11 cellular contexts compared by ENCODE assay signal in genomic region chr1:119080586-119080985, GRCh38. TPM values are rescaled to one million over a fixed set of nuclear protein-coding genes. Genes with fewer than 3 reads are reported as not detected.
DNase-seq lines count a peak whose midpoint lies in the region; ATAC-seq and TF ChIP-seq lines count a peak whose summit lies in the region.
"Had no signal": no experiment of that assay in that cellular context is flagged by ENCODE, and none has a peak within 500 bp of the region (broad histone marks: within the 10 kb centered on the region; RNA-seq: fewer than 3 reads in every experiment).

No MANE protein-coding gene starts in this region.

- no peaks in the 10 kb centered on the region for H3K27me3 Mint-ChIP-seq in progenitor cell of endocrine pancreas
- H3K27me3 Mint-ChIP-seq: effector memory CD8-positive, alpha-beta T cell had no signal

- ATAC-seq in GM18505 (IDR thresholded peaks at IDR 0.05; ENCODE audit: unreplicated experiment) = no peak
- no peak for ATAC-seq in GM21367 (IDR thresholded peaks at IDR 0.05; ENCODE audit: unreplicated experiment)
- ATAC-seq: effector memory CD8-positive, alpha-beta T cell had no signal

- TF ChIP-seq CTCF in fibroblast of pulmonary artery (IDR thresholded peaks at IDR 0.05; ENCODE audit: low read length, missing control alignments) = no peak
- TF ChIP-seq CTCF in progenitor cell of endocrine pancreas (IDR thresholded peaks at IDR 0.05; ENCODE audit: unreplicated experiment) = no peak

- H3K27ac Mint-ChIP-seq in progenitor cell of endocrine pancreas = peak overlapping the region; percentile 80
- H3K27ac Mint-ChIP-seq: effector memory CD8-positive, alpha-beta T cell had no signal

- H3K27ac ChIP-seq in SJCRH30 = peak overlapping the region; percentile 24
- H3K27ac ChIP-seq: neutrophil had no signal

- peaks cover 4% of the 10 kb centered on the region for H3K4me1 Mint-ChIP-seq in progenitor cell of endocrine pancreas (ENCODE audit: low read depth)

- no peaks in the 10 kb centered on the region for H3K27me3 ChIP-seq in SJCRH30
- H3K27me3 ChIP-seq: neutrophil had no signal

- peaks cover 3% of the 10 kb centered on the region for H3K9me3 Mint-ChIP-seq in progenitor cell of endocrine pancreas (ENCODE audit: low read depth)

- 0 out of 2 replicates have a peak, but pooled peaks cover 2% of the 10 kb centered on the region for H3K36me3 ChIP-seq in SJCRH30
- H3K36me3 ChIP-seq: neutrophil had no signal

- H3K36me3 Mint-ChIP-seq in progenitor cell of endocrine pancreas (ENCODE audit: insufficient read depth) = peaks cover 1% of the 10 kb centered on the region

- peak overlapping the region; percentile 15; the same call in 1 of the 2 replicates for H3K4me3 ChIP-seq in SJCRH30
- H3K4me3 ChIP-seq in fibroblast of pulmonary artery (replicated peaks; ENCODE audit: low read depth, low read length) = peak overlapping the region; percentile 19

- peak; percentile 84 for DNase-seq in GM03348 (ENCODE audit: low spot score)
- peak; percentile 79 to 81 for DNase-seq in SJCRH30
- peak; percentile 93 for DNase-seq in fibroblast of pulmonary artery (ENCODE audit: low read depth)
- DNase-seq in progenitor cell of endocrine pancreas (ENCODE audit: low spot score, unreplicated experiment) = no peak
- DNase-seq in NCI-H1105 treated with DMSO at 0.1 percent for 48 hours (lab: John Stamatoyannopoulos, UW) = no peak
- no peak for DNase-seq in effector CD4-positive, alpha-beta T cell
- DNase-seq: effector memory CD8-positive, alpha-beta T cell; Karpas-422 had no signal

- H3K4me1 ChIP-seq in SJCRH30 = peaks cover 20% of the 10 kb centered on the region

- 0 out of 2 replicates have a peak, but pooled peaks cover 4% of the 10 kb centered on the region for H3K9me3 ChIP-seq in SJCRH30 (replicated peaks)
- H3K9me3 ChIP-seq: neutrophil had no signal

- no peak overlapping the region for H3K4me3 Mint-ChIP-seq in progenitor cell of endocrine pancreas (ENCODE audit: low read depth)
- H3K4me3 Mint-ChIP-seq: effector memory CD8-positive, alpha-beta T cell had no signal

- no peak for TF ChIP-seq POLR2A in GM18505 (IDR thresholded peaks at IDR 0.05; ENCODE audit: borderline replicate concordance, extremely low read depth, insufficient read depth, insufficient read length)

RNA-seq across cellular contexts. Expression of gene WARS2, which starts 59.9 kb away (rescaled TPM):
- 21.8 and 24.5 TPM in 2 replicates for total RNA-seq in SJCRH30 (2014; rRNA removed; shearing (Covaris generic))
- total RNA-seq in progenitor cell of endocrine pancreas = 14.5 and 14.8 TPM in 2 replicates

Comparison
In these comparisons a context has a peak if more than half of its experiments do, and no peak if none do; other contexts are left out.
1. DNase-seq: peak in GM03348 (single experiment), SJCRH30 (2 of 2) and fibroblast of pulmonary artery (single experiment); none in progenitor cell of endocrine pancreas (single experiment), NCI-H1105 treated with DMSO at 0.1 percent for 48 hours (single experiment) and effector CD4-positive, alpha-beta T cell (single experiment).